ENCODE assay signal across 8 cellular contexts in the genomic region with DNA sequence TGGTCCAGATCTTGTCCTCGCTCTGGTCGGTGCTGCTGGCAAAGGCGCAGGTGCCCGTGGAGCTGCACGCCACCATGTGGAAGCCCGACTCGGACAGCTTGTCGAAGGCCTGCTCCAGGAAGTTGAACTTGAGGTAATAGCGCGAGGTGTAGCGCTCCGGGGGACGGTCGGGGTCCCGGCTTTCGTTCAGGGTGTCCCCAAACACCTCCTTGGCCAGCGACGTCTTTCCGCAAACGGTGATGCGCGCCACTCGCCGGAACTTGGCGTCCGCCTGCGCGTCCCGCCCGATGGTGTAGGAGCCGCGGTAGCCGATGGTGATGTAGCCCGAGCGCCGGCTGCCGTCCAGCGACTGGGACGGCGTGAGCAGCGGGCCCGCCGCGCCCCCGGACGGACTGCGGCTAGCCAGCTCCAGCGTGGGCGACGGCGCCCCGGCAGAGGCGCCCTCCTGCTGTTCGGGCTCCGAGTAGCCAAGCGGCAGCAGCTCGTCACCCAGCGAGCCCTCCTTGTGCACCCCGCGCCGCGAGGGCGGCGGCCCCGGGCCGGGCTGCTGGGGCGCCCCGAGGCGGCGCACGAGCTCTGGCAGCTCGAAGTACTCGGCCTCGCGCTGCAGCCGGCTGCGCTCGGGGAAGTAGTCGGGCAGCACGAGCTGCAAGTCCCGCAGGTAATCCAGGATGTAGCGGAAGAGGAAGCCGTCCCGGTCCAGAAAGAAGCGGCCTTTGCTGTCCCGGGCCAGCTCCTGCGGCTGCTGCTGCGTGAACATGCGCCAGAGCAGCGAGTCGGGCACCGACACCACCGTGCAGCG. TPM values are rescaled to one million over a fixed set of nuclear protein-coding genes. Genes with fewer than 3 reads are reported as not detected.
DNase-seq lines count a peak whose midpoint lies in the region; ATAC-seq and TF ChIP-seq lines count a peak whose summit lies in the region.

No MANE protein-coding gene starts in this region.

- peak overlapping the region; percentile 71 to 82 for H3K9ac ChIP-seq in colonic mucosa (ENCODE audit: low read depth in 2 of 2, low read length in 2 of 2)
- no peak overlapping the region for H3K9ac ChIP-seq in liver (ENCODE audit: low read depth in 1 of 2, low read length in 2 of 2)

- DNase-seq in NCI-H2029 (lab: John Stamatoyannopoulos, UW) = peak; percentile 29
- DNase-seq in NCI-H2029 treated with DMSO at 0.1 percent for 48 hours (lab: John Stamatoyannopoulos, UW) = no peak
- DNase-seq in NCI-H1930 (lab: John Stamatoyannopoulos, UW) = peak; percentile 34 to 71
- DNase-seq in activated CD4-positive, alpha-beta T cell treated with anti-CD3 and anti-CD28 coated beads for 4 hours = peak; percentile 42 to 47
- peak; percentile 83 for DNase-seq in colonic mucosa
- peak; percentile 41 for DNase-seq in stimulated activated CD4-positive, alpha-beta T cell treated with anti-CD3 and anti-CD28 coated beads, Interleukin-4, amount 100 ng/mL, for 24 hours

- peak; percentile 32 for ATAC-seq in HG02763 (IDR thresholded peaks at IDR 0.05; ENCODE audit: unreplicated experiment)

- TF ChIP-seq RAD21 in liver (IDR thresholded peaks at IDR 0.05) = peak; percentile 53 to 57

- intact Hi-C loops in colonic mucosa (cut with DNase I) = loop anchor here (5.0 to 10.0 kb wide), 2 partner anchors 63 to 221 kb away; no protein-coding TSS in a partner anchor

- H3K9me3 ChIP-seq in colonic mucosa (no peaks in the 10 kb centered on the region), liver (ENCODE audit: control insufficient read depth in 4 of 4, low read length in 3 of 4) (no peaks in the 10 kb centered on the region)

- H3K4me1 ChIP-seq in colonic mucosa = no peaks in the 10 kb centered on the region
- peaks cover 9 to 22% (median 15%) of the 10 kb centered on the region in 4 donors for H3K4me1 ChIP-seq in liver (ENCODE audit: control insufficient read depth in 4 of 4, insufficient read depth in 4 of 4, low read length in 3 of 4)

- H3K36me3 ChIP-seq in colonic mucosa (no peaks in the 10 kb centered on the region), liver (ENCODE audit: control insufficient read depth in 4 of 4, insufficient read depth in 3 of 4, low read depth in 1 of 4, low read length in 3 of 4) (no peaks in the 10 kb centered on the region)

- H3K27me3 ChIP-seq in colonic mucosa = no peaks in the 10 kb centered on the region
- peaks cover 0 to 7% (median 3%) of the 10 kb centered on the region in 4 donors for H3K27me3 ChIP-seq in liver (ENCODE audit: control insufficient read depth in 4 of 4, insufficient read depth in 4 of 4, low read length in 3 of 4)

- H3K27ac ChIP-seq in colonic mucosa (peak overlapping the region; percentile 71), liver (ENCODE audit: low read depth in 1 of 2, low read length in 2 of 2) (peak overlapping the region; percentile 81 to 91)

- H3K4me3 ChIP-seq in colonic mucosa = peak overlapping the region; percentile 64
- H3K4me3 ChIP-seq in liver (ENCODE audit: low read depth in 1 of 3, low read length in 3 of 3) = peak overlapping the region; percentile 50 to 64 (median 57)

- TF ChIP-seq CTCF in colonic mucosa (IDR thresholded peaks at IDR 0.05) (peak; percentile 29), liver (IDR thresholded peaks at IDR 0.05; ENCODE audit: low read depth, low read length, missing input control) (no peak)

- 2% methylated on average over 94 of the region's 94 CpGs for WGBS in liver

TF ChIP-seq in liver, 16 proteins besides CTCF, POLR2A, EP300 and RAD21:
- no peak for TF ChIP-seq FOXA2 (IDR thresholded peaks at IDR 0.05)
- TF ChIP-seq, protein P1, sequence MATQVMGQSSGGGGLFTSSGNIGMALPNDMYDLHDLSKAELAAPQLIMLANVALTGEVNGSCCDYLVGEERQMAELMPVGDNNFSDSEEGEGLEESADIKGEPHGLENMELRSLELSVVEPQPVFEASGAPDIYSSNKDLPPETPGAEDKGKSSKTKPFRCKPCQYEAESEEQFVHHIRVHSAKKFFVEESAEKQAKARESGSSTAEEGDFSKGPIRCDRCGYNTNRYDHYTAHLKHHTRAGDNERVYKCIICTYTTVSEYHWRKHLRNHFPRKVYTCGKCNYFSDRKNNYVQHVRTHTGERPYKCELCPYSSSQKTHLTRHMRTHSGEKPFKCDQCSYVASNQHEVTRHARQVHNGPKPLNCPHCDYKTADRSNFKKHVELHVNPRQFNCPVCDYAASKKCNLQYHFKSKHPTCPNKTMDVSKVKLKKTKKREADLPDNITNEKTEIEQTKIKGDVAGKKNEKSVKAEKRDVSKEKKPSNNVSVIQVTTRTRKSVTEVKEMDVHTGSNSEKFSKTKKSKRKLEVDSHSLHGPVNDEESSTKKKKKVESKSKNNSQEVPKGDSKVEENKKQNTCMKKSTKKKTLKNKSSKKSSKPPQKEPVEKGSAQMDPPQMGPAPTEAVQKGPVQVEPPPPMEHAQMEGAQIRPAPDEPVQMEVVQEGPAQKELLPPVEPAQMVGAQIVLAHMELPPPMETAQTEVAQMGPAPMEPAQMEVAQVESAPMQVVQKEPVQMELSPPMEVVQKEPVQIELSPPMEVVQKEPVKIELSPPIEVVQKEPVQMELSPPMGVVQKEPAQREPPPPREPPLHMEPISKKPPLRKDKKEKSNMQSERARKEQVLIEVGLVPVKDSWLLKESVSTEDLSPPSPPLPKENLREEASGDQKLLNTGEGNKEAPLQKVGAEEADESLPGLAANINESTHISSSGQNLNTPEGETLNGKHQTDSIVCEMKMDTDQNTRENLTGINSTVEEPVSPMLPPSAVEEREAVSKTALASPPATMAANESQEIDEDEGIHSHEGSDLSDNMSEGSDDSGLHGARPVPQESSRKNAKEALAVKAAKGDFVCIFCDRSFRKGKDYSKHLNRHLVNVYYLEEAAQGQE (IDR thresholded peaks at IDR 0.05) = no peak
- no peak for TF ChIP-seq GABPA (IDR thresholded peaks at IDR 0.05 in 1 of 2, conservative IDR thresholded peaks at IDR 0.05 in 1 of 2)
- no peak for TF ChIP-seq FOXA1 (IDR thresholded peaks at IDR 0.05)
- TF ChIP-seq, protein P2, sequence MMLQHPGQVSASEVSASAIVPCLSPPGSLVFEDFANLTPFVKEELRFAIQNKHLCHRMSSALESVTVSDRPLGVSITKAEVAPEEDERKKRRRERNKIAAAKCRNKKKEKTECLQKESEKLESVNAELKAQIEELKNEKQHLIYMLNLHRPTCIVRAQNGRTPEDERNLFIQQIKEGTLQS (IDR thresholded peaks at IDR 0.05) = no peak
- TF ChIP-seq RXRA (IDR thresholded peaks at IDR 0.05) = no peak
- TF ChIP-seq SP1 (IDR thresholded peaks at IDR 0.05) = no peak
- TF ChIP-seq EGR1 (IDR thresholded peaks at IDR 0.05; ENCODE audit: low read depth in 2 of 2) = no peak
- TF ChIP-seq, protein P3, sequence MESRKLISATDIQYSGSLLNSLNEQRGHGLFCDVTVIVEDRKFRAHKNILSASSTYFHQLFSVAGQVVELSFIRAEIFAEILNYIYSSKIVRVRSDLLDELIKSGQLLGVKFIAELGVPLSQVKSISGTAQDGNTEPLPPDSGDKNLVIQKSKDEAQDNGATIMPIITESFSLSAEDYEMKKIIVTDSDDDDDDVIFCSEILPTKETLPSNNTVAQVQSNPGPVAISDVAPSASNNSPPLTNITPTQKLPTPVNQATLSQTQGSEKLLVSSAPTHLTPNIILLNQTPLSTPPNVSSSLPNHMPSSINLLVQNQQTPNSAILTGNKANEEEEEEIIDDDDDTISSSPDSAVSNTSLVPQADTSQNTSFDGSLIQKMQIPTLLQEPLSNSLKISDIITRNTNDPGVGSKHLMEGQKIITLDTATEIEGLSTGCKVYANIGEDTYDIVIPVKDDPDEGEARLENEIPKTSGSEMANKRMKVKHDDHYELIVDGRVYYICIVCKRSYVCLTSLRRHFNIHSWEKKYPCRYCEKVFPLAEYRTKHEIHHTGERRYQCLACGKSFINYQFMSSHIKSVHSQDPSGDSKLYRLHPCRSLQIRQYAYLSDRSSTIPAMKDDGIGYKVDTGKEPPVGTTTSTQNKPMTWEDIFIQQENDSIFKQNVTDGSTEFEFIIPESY (IDR thresholded peaks at IDR 0.05) = no peak
- TF ChIP-seq HNF4G (IDR thresholded peaks at IDR 0.05) = no peak
- no peak for TF ChIP-seq TAF1 (conservative IDR thresholded peaks at IDR 0.05)
- TF ChIP-seq HNF4A (conservative IDR thresholded peaks at IDR 0.05) = no peak
- no peak for TF ChIP-seq YY1 (IDR thresholded peaks at IDR 0.05)
- TF ChIP-seq, protein P4, sequence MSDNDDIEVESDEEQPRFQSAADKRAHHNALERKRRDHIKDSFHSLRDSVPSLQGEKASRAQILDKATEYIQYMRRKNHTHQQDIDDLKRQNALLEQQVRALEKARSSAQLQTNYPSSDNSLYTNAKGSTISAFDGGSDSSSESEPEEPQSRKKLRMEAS (IDR thresholded peaks at IDR 0.05) = no peak
- TF ChIP-seq NR2F2 (IDR thresholded peaks at IDR 0.05) = no peak
- TF ChIP-seq JUND (IDR thresholded peaks at IDR 0.05) = no peak

RNA-seq across cellular contexts. Expression of a gene that starts 0.8 kb away (rescaled TPM):
- total RNA-seq in colonic mucosa = 10 to 100 TPM; 30.3 to 58.4 TPM
- 10 to 100 TPM in 1 of 2 donors, 1 to 10 TPM in 1; 8.7 to 14.8 TPM for total RNA-seq in liver
- polyA plus RNA-seq in liver = 1 to 10 TPM; 1.5 to 4.6 TPM

Comparison
In these comparisons a context has a peak if more than half of its experiments do, and no peak if none do; other contexts are left out.
1. H3K9ac ChIP-seq: peak in colonic mucosa (2 of 2); none in liver (0 of 2).